ENCODE assay signal across 22 cellular contexts in genomic region chr15:51558421-51558820, GRCh38.
"Had no signal": no experiment of that assay in that cellular context is flagged by ENCODE, and none has a peak within 500 bp of the region (broad histone marks: within the 10 kb centered on the region; RNA-seq: fewer than 3 reads in every experiment).

No MANE protein-coding gene starts in this region.

- H3K4me3 ChIP-seq: ascending aorta, colonic mucosa, left lung, right atrium auricular region, tibial artery had no signal

- FAIRE-seq: frontal cortex, keratinocyte, urothelium cell line had no signal

- H3K27me3 Mint-ChIP-seq: activated CD4-positive, alpha-beta memory T cell treated with anti-CD3 and anti-CD28 coated beads, Interleukin-2, amount 10 ng/mL, durations not matched to agents 7 days and 5 days; central memory CD8-positive, alpha-beta T cell had no signal

- H3K4me1 Mint-ChIP-seq: activated CD4-positive, alpha-beta memory T cell treated with anti-CD3 and anti-CD28 coated beads, Interleukin-2, amount 10 ng/mL, durations not matched to agents 7 days and 5 days; central memory CD8-positive, alpha-beta T cell; mesothelial cell of epicardium had no signal

- H3K4me1 ChIP-seq: ascending aorta, colonic mucosa, right atrium auricular region, tibial artery had no signal

- DNase-seq: activated CD4-positive, alpha-beta memory T cell treated with anti-CD3 and anti-CD28 coated beads, Interleukin-2, amount 10 ng/mL, durations not matched to agents 7 days and 5 days; activated CD4-positive, alpha-beta T cell treated with anti-CD3 and anti-CD28 coated beads for 48 hours; activated CD4-positive, CD25-positive, alpha-beta regulatory T cell; activated CD8-positive, alpha-beta memory T cell treated with anti-CD3 and anti-CD28 coated beads, Interleukin-2, amount 50 U/mL, for 48 hours; activated effector memory CD4-positive, alpha-beta T cell treated with anti-CD3 and anti-CD28 coated beads, Interleukin-2, amount 50 U/mL, for 16 hours; activated naive CD4-positive, alpha-beta T cell treated with anti-CD3 and anti-CD28 coated beads, Interleukin-2, amount 50 U/mL, for 16 hours; activated T-cell treated with anti-CD3 and anti-CD28 coated beads, Interleukin-2, amount 50 U/mL, for 48 hours; colonic mucosa; left lung; nephron progenitor cell; occipital lobe; stimulated activated CD4-positive, alpha-beta T cell treated with anti-CD3 and anti-CD28 coated beads, Interleukin-2, amount 100 ng/mL, for 24 hours; stimulated activated naive CD8-positive, alpha-beta T cell treated with anti-CD3 and anti-CD28 coated beads, Interleukin-15, Interleukin-2, amounts not matched to agents 100 U/mL and 50 U/mL, for 24 hours; substantia nigra; tibial artery had no signal

- ATAC-seq: left lung; stimulated activated naive CD8-positive, alpha-beta T cell treated with anti-CD3 and anti-CD28 coated beads, Interleukin-15, Interleukin-2, amounts not matched to agents 100 U/mL and 50 U/mL, for 24 hours had no signal

- H3K27ac ChIP-seq: ascending aorta, colonic mucosa, right atrium auricular region, tibial artery had no signal

- H3K27ac Mint-ChIP-seq: activated CD4-positive, alpha-beta memory T cell treated with anti-CD3 and anti-CD28 coated beads, Interleukin-2, amount 10 ng/mL, durations not matched to agents 7 days and 5 days; mesothelial cell of epicardium; nephron progenitor cell had no signal

- H3K27me3 ChIP-seq: ascending aorta, colonic mucosa, left lung, right atrium auricular region, tibial artery had no signal

- H3K4me3 Mint-ChIP-seq: activated CD4-positive, alpha-beta memory T cell treated with anti-CD3 and anti-CD28 coated beads, Interleukin-2, amount 10 ng/mL, durations not matched to agents 7 days and 5 days; central memory CD8-positive, alpha-beta T cell; mesothelial cell of epicardium; nephron progenitor cell had no signal

- H3K9me3 ChIP-seq: ascending aorta, colonic mucosa, left lung, right atrium auricular region, tibial artery had no signal

- H3K36me3 ChIP-seq: ascending aorta, colonic mucosa, right atrium auricular region, tibial artery had no signal

- H3K9me3 Mint-ChIP-seq: activated CD4-positive, alpha-beta memory T cell treated with anti-CD3 and anti-CD28 coated beads, Interleukin-2, amount 10 ng/mL, durations not matched to agents 7 days and 5 days; central memory CD8-positive, alpha-beta T cell; mesothelial cell of epicardium; nephron progenitor cell had no signal
